28 cellular contexts compared by ENCODE assay signal in the genomic region with DNA sequence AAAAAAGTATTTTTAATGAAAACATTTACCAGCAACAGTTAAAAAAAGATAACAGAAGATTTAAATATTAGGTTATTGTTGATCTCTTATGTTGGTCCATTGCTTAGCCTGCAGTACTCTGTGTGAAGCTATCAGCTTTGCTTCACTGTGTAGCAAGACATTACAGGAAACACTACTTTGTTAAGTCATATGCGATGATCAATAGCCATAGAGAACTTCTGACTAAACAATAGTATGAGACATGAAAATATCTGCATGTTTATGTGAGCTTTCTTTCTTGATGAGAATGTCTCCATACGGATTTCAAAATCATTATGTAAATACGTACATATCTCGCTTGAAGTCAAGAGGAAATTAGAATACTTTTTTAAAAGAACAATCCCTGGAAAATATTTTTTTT. TPM values are rescaled to one million over a fixed set of nuclear protein-coding genes. Genes with fewer than 3 reads are reported as not detected.
DNase-seq lines count a peak whose midpoint lies in the region; ATAC-seq and TF ChIP-seq lines count a peak whose summit lies in the region.
"Had no signal": no experiment of that assay in that cellular context is flagged by ENCODE, and none has a peak within 500 bp of the region (broad histone marks: within the 10 kb centered on the region; RNA-seq: fewer than 3 reads in every experiment).

No MANE protein-coding gene starts in this region.

- TF ChIP-seq CTCF in psoas muscle (IDR thresholded peaks at IDR 0.05) (no peak), natural killer cell (IDR thresholded peaks at IDR 0.05) (no peak)

- no peak overlapping the region for H3K4me3 Mint-ChIP-seq in natural killer cell
- H3K4me3 Mint-ChIP-seq: activated naive CD8-positive, alpha-beta T cell; stimulated activated naive B cell treated with anti-CD40 and anti-IgM and Interleukin-4, amounts not matched to agents 10 μg/mL and 1 μg/mL and 100 μg/mL, for 72 hours; T-helper 2 cell treated with Interferon-gamma antibody and Interleukin-4, amounts not matched to agents 5 μg/mL and 100 μg/mL, for 36 hours; WTC11 had no signal

- peak; percentile 25 for DNase-seq in GM03348 (ENCODE audit: low spot score)
- peak; percentile 22 for DNase-seq in RKO (ENCODE audit: low spot score)
- DNase-seq in fibroblast of gingiva (ENCODE audit: low read depth), result peak; percentile 29
- no peak for DNase-seq in psoas muscle
- DNase-seq in activated CD8-positive, alpha-beta memory T cell treated with anti-CD3 and anti-CD28 coated beads, Interleukin-2, amount 50 U/mL, for 4 hours, result no peak
- DNase-seq in glomerular visceral epithelial cell (ENCODE audit: extremely low spot score), result no peak
- no peak for DNase-seq in natural killer cell
- DNase-seq: activated CD4-positive, alpha-beta T cell treated with anti-CD3 and anti-CD28 coated beads, Interleukin-2, amount 50 U/mL, for 48 hours; activated CD8-positive, alpha-beta memory T cell treated with anti-CD3 and anti-CD28 coated beads, Interleukin-2, amount 50 U/mL, for 48 hours; Calu3; effector CD4-positive, alpha-beta T cell; H7; Karpas-422; left cardiac atrium; NCI-H1048; NCI-H1930; NCI-H526 treated with DMSO at 0.1 percent for 48 hours; nucleus accumbens; SK-N-SH; stimulated activated CD4-positive, alpha-beta T cell treated with anti-CD3 and anti-CD28 coated beads, Interleukin-4, amount 100 ng/mL, for 24 hours; stimulated activated naive B cell treated with anti-CD40 and anti-IgM and Interleukin-4, amounts not matched to agents 10 μg/mL and 1 μg/mL and 100 μg/mL, for 72 hours; testis had no signal

- H3K27ac Mint-ChIP-seq in natural killer cell, result no peak overlapping the region
- H3K27ac Mint-ChIP-seq: activated naive CD8-positive, alpha-beta T cell; activated T-helper 2 cell treated with anti-CD3 and anti-CD28 coated beads, Interferon-gamma antibody, Interleukin-2, Interleukin-4, amounts not matched to agents 10 μg/mL and 5 μg/mL and 100 μg/mL, durations not matched to agents 14 hours and 24 hours and 36 hours; stimulated activated naive B cell treated with anti-CD40 and anti-IgM and Interleukin-4, amounts not matched to agents 10 μg/mL and 1 μg/mL and 100 μg/mL, for 72 hours; T-helper 2 cell treated with Interferon-gamma antibody and Interleukin-4, amounts not matched to agents 5 μg/mL and 100 μg/mL, for 36 hours; WTC11 had no signal

- intact Hi-C loops in psoas muscle (cut with DNase I) (no loop called here), natural killer cell (cut with micrococcal nuclease) (no loop called here)

- ATAC-seq in psoas muscle (no peak), natural killer cell (no peak)
- ATAC-seq: esophagus mucosa; left cardiac atrium; stimulated activated naive B cell treated with anti-CD40 and anti-IgM and Interleukin-4, amounts not matched to agents 10 μg/mL and 1 μg/mL and 100 μg/mL, for 72 hours; WTC11 had no signal

- peak overlapping the region; percentile 87 for H3K27ac ChIP-seq in psoas muscle
- H3K27ac ChIP-seq: C4-2B, testis had no signal

- WGBS in psoas muscle, 3 donors, result 94 to 96% (median 95%) methylated on average over 4 of the region's 4 CpGs

- peaks cover 0 to 36% of the 10 kb centered on the region in 2 donors for H3K36me3 ChIP-seq in psoas muscle (ENCODE audit: insufficient read depth in 1 of 2, low read depth in 1 of 2)

- peaks cover 5 to 6% of the 10 kb centered on the region in 2 donors for H3K9me3 Mint-ChIP-seq in natural killer cell

- H3K4me1 ChIP-seq in psoas muscle, result peaks cover 36% of the 10 kb centered on the region
- H3K4me1 ChIP-seq: testis had no signal

- no peaks in the 10 kb centered on the region for H3K27me3 Mint-ChIP-seq in natural killer cell (ENCODE audit: low read depth in 2 of 2)
- H3K27me3 Mint-ChIP-seq: activated naive CD8-positive, alpha-beta T cell; stimulated activated naive B cell treated with anti-CD40 and anti-IgM and Interleukin-4, amounts not matched to agents 10 μg/mL and 1 μg/mL and 100 μg/mL, for 72 hours had no signal

- H3K4me3 ChIP-seq in psoas muscle, result no peak overlapping the region
- H3K4me3 ChIP-seq: testis had no signal

- H3K9me3 ChIP-seq in psoas muscle, result peaks cover 7% of the 10 kb centered on the region
- H3K9me3 ChIP-seq: testis had no signal

- peaks cover 19% of the 10 kb centered on the region for H3K36me3 Mint-ChIP-seq in natural killer cell

- H3K4me1 Mint-ChIP-seq in natural killer cell, result no peaks in the 10 kb centered on the region
- H3K4me1 Mint-ChIP-seq: stimulated activated naive B cell treated with anti-CD40 and anti-IgM and Interleukin-4, amounts not matched to agents 10 μg/mL and 1 μg/mL and 100 μg/mL, for 72 hours; WTC11 had no signal

- H3K27me3 ChIP-seq in psoas muscle (ENCODE audit: insufficient read depth in 3 of 3, low read length in 2 of 3), result no peaks in the 10 kb centered on the region
- H3K27me3 ChIP-seq: testis had no signal

RNA-seq across cellular contexts. Expression of gene CAPN3, which starts 27.0 kb away (rescaled TPM):
- 100 to 1,000 TPM; 216 to 413 (median 266) TPM for total RNA-seq in psoas muscle
- 100 to 1,000 TPM; 114 to 214 (median 154) TPM for polyA plus RNA-seq in psoas muscle
- total RNA-seq in natural killer cell, result 10 to 100 TPM in 1 of 3 donors, 1 to 10 TPM in 2; 5.5 to 10.8 (median 6.8) TPM
- total RNA-seq: H7 had no signal

RNA-seq across cellular contexts. Expression of gene TMEM87A, which starts 59.1 kb away (rescaled TPM):
- total RNA-seq in psoas muscle, result 10 to 100 TPM; 17.6 to 30.4 (median 26.2) TPM
- polyA plus RNA-seq in psoas muscle, result 10 to 100 TPM; 16.4 to 30.9 (median 22.0) TPM
- total RNA-seq in natural killer cell, result 10 to 100 TPM; 70.8 to 76.4 (median 73.7) TPM

RNA-seq across cellular contexts. Expression of gene GANC, which starts 59.3 kb away (rescaled TPM):
- total RNA-seq in psoas muscle, result 10 to 100 TPM; 20.3 to 37.7 (median 24.2) TPM
- 10 to 100 TPM in 1 of 3 donors, 1 to 10 TPM in 2; 4.9 to 11.4 (median 9.9) TPM for polyA plus RNA-seq in psoas muscle
- total RNA-seq in natural killer cell, result 10 to 100 TPM; 23.5 to 31.3 (median 24.3) TPM

Comparison
In these comparisons a context has a peak if more than half of its experiments do, and no peak if none do; other contexts are left out.
1. DNase-seq: peak in GM03348 (single experiment), RKO (single experiment) and fibroblast of gingiva (single experiment); none in psoas muscle (0 of 2), activated CD8-positive, alpha-beta memory T cell treated with anti-CD3 and anti-CD28 coated beads, Interleukin-2, amount 50 U/mL, for 4 hours (single experiment), glomerular visceral epithelial cell (single experiment) and natural killer cell (single experiment).
2. RNA of gene CAPN3, which starts 27.0 kb away (total RNA-seq): 216 to 413 TPM in psoas muscle; 5.5 to 10.8 TPM in natural killer cell; every median in the first group is over 10 times any median in the second.